In the genomic region with DNA sequence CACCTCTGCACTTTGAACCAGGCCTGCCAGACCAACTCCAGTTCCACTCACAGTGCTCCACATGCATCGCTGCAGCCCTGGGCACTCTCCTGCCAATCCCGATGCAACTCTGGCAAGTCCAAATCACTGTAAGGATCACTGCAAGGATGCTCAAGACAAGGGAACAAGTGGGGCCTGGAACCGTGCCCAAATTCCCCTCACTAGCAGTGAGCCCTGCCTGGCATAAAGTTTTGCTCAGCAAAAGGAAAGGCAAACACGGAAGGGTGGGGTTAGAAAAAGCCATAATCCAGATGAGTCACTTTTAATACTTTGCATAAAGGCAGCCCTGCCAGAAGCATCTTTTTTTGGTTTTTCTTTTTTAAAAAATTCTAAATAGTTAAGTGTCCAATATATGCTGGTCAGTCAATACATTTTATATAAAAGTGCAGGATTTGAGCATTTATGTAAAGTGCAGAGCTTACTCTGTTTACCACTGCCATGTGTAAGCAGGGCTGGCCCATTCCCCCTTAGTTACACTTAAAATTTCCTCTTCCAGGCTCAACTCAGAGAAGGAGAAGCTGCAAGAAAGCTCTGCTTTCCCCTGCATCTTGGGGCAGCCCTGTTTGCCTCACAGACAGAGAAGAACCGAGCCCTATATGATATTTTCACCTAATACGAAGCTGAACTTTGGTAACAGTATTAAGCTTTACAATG, we compare ENCODE assay signal across 8 cellular contexts.
A peak's percentile ranks its signal among the peaks of the same experiment; 100 is the strongest.
DNase-seq lines count a peak whose midpoint lies in the region; TF ChIP-seq lines count a peak whose summit lies in the region.

No MANE protein-coding gene starts in this region.

- H3K36me3 ChIP-seq in left ventricle myocardium inferior, result no peaks in the 10 kb centered on the region
- no peaks in the 10 kb centered on the region for H3K36me3 ChIP-seq in thyroid gland

- no peak for TF ChIP-seq POLR2A in thyroid gland (IDR thresholded peaks at IDR 0.05)

- H3K4me1 ChIP-seq in left ventricle myocardium inferior, result peaks cover 37% of the 10 kb centered on the region
- peaks cover 12 to 25% of the 10 kb centered on the region in 2 donors for H3K4me1 ChIP-seq in thyroid gland

- intact Hi-C loops in activated T-helper 1 cell treated with anti-CD3 and anti-CD28 coated beads, Interleukin-12 subunit alpha, Interleukin-12 subunit beta, Interleukin-2, Interleukin-4 antibody, amounts not matched to agents 30 ng/mL and 10 ng/mL and 1 ng/mL, durations not matched to agents 14 hours and 24 hours and 36 hours (cut with micrococcal nuclease), result no loop called here
- intact Hi-C loops in left ventricle myocardium inferior (cut with micrococcal nuclease), result no loop called here
- intact Hi-C loops in thyroid gland (cut with DNase I), result no loop called here
- intact Hi-C loops in dorsolateral prefrontal cortex (cut with DNase I), result no loop called here

- H3K27ac ChIP-seq in left ventricle myocardium inferior (replicated peaks) (peak overlapping the region; percentile 3), thyroid gland (peak overlapping the region in 1 of 3 donors; percentile 62), dorsolateral prefrontal cortex (no peak overlapping the region), coronary artery (peak overlapping the region in 1 of 2 donors; percentile 37)

- no peaks in the 10 kb centered on the region for H3K27me3 ChIP-seq in left ventricle myocardium inferior (ENCODE audit: low read depth)
- no peaks in the 10 kb centered on the region for H3K27me3 ChIP-seq in thyroid gland
- no peaks in the 10 kb centered on the region for H3K27me3 ChIP-seq in dorsolateral prefrontal cortex

- no peaks in the 10 kb centered on the region for H3K27me3 Mint-ChIP-seq in activated T-helper 1 cell treated with anti-CD3 and anti-CD28 coated beads, Interleukin-12 subunit alpha, Interleukin-12 subunit beta, Interleukin-2, Interleukin-4 antibody, amounts not matched to agents 30 ng/mL and 10 ng/mL and 1 ng/mL, durations not matched to agents 14 hours and 24 hours and 36 hours (ENCODE audit: insufficient read depth)

- WGBS in thyroid gland, 2 donors, result 37 to 38% methylated on average over 6 of the region's 6 CpGs

- no peak overlapping the region for H3K27ac Mint-ChIP-seq in activated T-helper 1 cell treated with anti-CD3 and anti-CD28 coated beads, Interleukin-12 subunit alpha, Interleukin-12 subunit beta, Interleukin-2, Interleukin-4 antibody, amounts not matched to agents 30 ng/mL and 10 ng/mL and 1 ng/mL, durations not matched to agents 14 hours and 24 hours and 36 hours

- peaks cover 4% of the 10 kb centered on the region for H3K36me3 Mint-ChIP-seq in activated T-helper 1 cell treated with anti-CD3 and anti-CD28 coated beads, Interleukin-12 subunit alpha, Interleukin-12 subunit beta, Interleukin-2, Interleukin-4 antibody, amounts not matched to agents 30 ng/mL and 10 ng/mL and 1 ng/mL, durations not matched to agents 14 hours and 24 hours and 36 hours (ENCODE audit: low read depth)

- DNase-seq in activated T-helper 1 cell treated with Interleukin-2 at 50 U/mL for 16 hours (ENCODE audit: low read depth) (peak; percentile 16), T-helper 9 cell (peak; percentile 5), left ventricle myocardium inferior (peak; percentile 49), thyroid gland (peak; percentile 92 to 95), GM19240 (ENCODE audit: insufficient read length, low spot score) (no peak), dorsolateral prefrontal cortex (no peak), coronary artery (ENCODE audit: low spot score) (no peak)
- no peak for DNase-seq in activated T-helper 1 cell treated with anti-CD3 and anti-CD28 coated beads, Interleukin-12 subunit alpha, Interleukin-12 subunit beta, Interleukin-2, Interleukin-4 antibody, amounts not matched to agents 30 ng/mL and 10 ng/mL and 1 ng/mL, durations not matched to agents 14 hours and 24 hours and 36 hours (ENCODE audit: low spot score)

- H3K9me3 ChIP-seq in left ventricle myocardium inferior (replicated peaks), result no peaks in the 10 kb centered on the region
- no peaks in the 10 kb centered on the region for H3K9me3 ChIP-seq in thyroid gland

- H3K4me3 ChIP-seq in left ventricle myocardium inferior, result no peak overlapping the region
- H3K4me3 ChIP-seq in thyroid gland (replicated peaks in 1 of 3), result no peak overlapping the region
- H3K4me3 ChIP-seq in dorsolateral prefrontal cortex, result no peak overlapping the region
- H3K4me3 ChIP-seq in coronary artery, result no peak overlapping the region

- H3K9me3 Mint-ChIP-seq in activated T-helper 1 cell treated with anti-CD3 and anti-CD28 coated beads, Interleukin-12 subunit alpha, Interleukin-12 subunit beta, Interleukin-2, Interleukin-4 antibody, amounts not matched to agents 30 ng/mL and 10 ng/mL and 1 ng/mL, durations not matched to agents 14 hours and 24 hours and 36 hours, result no peaks in the 10 kb centered on the region

- H3K4me3 Mint-ChIP-seq in activated T-helper 1 cell treated with anti-CD3 and anti-CD28 coated beads, Interleukin-12 subunit alpha, Interleukin-12 subunit beta, Interleukin-2, Interleukin-4 antibody, amounts not matched to agents 30 ng/mL and 10 ng/mL and 1 ng/mL, durations not matched to agents 14 hours and 24 hours and 36 hours, result no peak overlapping the region

- peaks cover 33% of the 10 kb centered on the region for H3K4me1 Mint-ChIP-seq in activated T-helper 1 cell treated with anti-CD3 and anti-CD28 coated beads, Interleukin-12 subunit alpha, Interleukin-12 subunit beta, Interleukin-2, Interleukin-4 antibody, amounts not matched to agents 30 ng/mL and 10 ng/mL and 1 ng/mL, durations not matched to agents 14 hours and 24 hours and 36 hours (ENCODE audit: low read depth)

- TF ChIP-seq CTCF in left ventricle myocardium inferior (IDR thresholded peaks at IDR 0.05; ENCODE audit: borderline replicate concordance) (no peak), thyroid gland (IDR thresholded peaks at IDR 0.05) (no peak), dorsolateral prefrontal cortex (IDR thresholded peaks at IDR 0.05 in 54 of 56, conservative IDR thresholded peaks at IDR 0.05 in 2 of 56; ENCODE audit: low read depth in 1 of 56, partially characterized antibody in 56 of 56) (no peak), coronary artery (IDR thresholded peaks at IDR 0.05) (no peak)

Comparison
In these comparisons a context has a peak if more than half of its experiments do, and no peak if none do; other contexts are left out.
1. DNase-seq: peak in activated T-helper 1 cell treated with Interleukin-2 at 50 U/mL for 16 hours (single experiment), T-helper 9 cell (single experiment), left ventricle myocardium inferior (single experiment) and thyroid gland (2 of 2); none in activated T-helper 1 cell treated with anti-CD3 and anti-CD28 coated beads, Interleukin-12 subunit alpha, Interleukin-12 subunit beta, Interleukin-2, Interleukin-4 antibody, amounts not matched to agents 30 ng/mL and 10 ng/mL and 1 ng/mL, durations not matched to agents 14 hours and 24 hours and 36 hours (single experiment), GM19240 (single experiment), dorsolateral prefrontal cortex (0 of 10) and coronary artery (single experiment).